Comparison of ENCODE assay signal across 8 cellular contexts in the genomic region with DNA sequence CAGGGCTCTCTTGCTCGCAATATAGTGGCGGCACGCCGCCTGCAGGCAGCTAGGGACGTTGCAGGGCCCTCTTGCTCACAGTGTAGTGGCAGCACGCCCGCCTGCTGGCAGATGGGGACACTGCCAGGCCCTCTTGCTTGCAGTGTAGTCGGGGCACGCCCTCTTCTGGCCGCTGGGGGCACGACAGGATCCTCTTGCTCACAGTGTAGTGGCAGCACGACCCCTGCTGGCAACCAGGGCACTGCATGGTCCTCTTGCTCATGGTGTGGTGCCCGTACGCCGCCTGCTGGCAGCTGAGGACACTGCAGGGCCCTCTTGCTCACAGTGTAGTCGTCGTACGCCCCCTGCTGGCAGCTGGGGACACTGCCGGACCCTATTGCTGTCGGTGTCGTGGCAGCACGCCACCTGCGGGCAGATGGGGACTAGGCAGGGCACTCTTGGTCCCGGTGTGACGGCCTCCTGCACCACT. TPM values are rescaled to one million over a fixed set of nuclear protein-coding genes. Genes with fewer than 3 reads are reported as not detected.
DNase-seq lines count a peak whose midpoint lies in the region; ATAC-seq and TF ChIP-seq lines count a peak whose summit lies in the region.
"Not testable (repeated sequence)": the region's sequence is repeated elsewhere in the genome, so short reads cannot be mapped to it uniquely, and the experiment has no call there.

No MANE protein-coding gene starts in this region.

- H3K36me3 Mint-ChIP-seq in WTC11; activated naive CD4-positive, alpha-beta T cell treated with anti-CD3 and anti-CD28 coated beads, Interleukin-2, amount 10 ng/mL, durations not matched to agents 7 days and 5 days; progenitor cell of endocrine pancreas (ENCODE audit: insufficient read depth): not testable (repeated sequence)

- H3K27ac Mint-ChIP-seq in WTC11; activated naive CD4-positive, alpha-beta T cell treated with anti-CD3 and anti-CD28 coated beads, Interleukin-2, amount 10 ng/mL, durations not matched to agents 7 days and 5 days; progenitor cell of endocrine pancreas: not testable (repeated sequence)

- BruUV-seq in A673 (replicated peaks; lab: Mats Ljungman, UMichigan) = not testable (repeated sequence)

- POLR2A ChIA-PET in A673 (lab: Charles Lee; ENCODE audit: low non-redundant PET); WTC11 (lab: Charles Lee): not testable (repeated sequence)

- intact Hi-C loops in A673 (cut with micrococcal nuclease; ENCODE audit: unreplicated experiment); heart left ventricle (cut with DNase I): not testable (repeated sequence)

- TF ChIP-seq CTCF in A673 (conservative IDR thresholded peaks at IDR 0.05; ENCODE audit: low read depth, low read length) = 0 out of 2 replicates have a peak, but pooled peaks have one; percentile 20
- TF ChIP-seq CTCF in WTC11 (IDR thresholded peaks at IDR 0.05) = peak; percentile 40; the same call in 1 of the 2 replicates
- peak in 7 of 12 donors; percentile 9 to 42 (median 23) for TF ChIP-seq CTCF in heart left ventricle (IDR thresholded peaks at IDR 0.05)
- peak; percentile 10 for TF ChIP-seq CTCF in progenitor cell of endocrine pancreas (IDR thresholded peaks at IDR 0.05; ENCODE audit: unreplicated experiment)

- TF ChIP-seq POLR2A in heart left ventricle (IDR thresholded peaks at IDR 0.05) = not testable (repeated sequence)

- not testable (repeated sequence) for DNase-seq in A673 (ENCODE audit: low spot score); progenitor cell of endocrine pancreas (ENCODE audit: low spot score, unreplicated experiment)
- DNase-seq in WTC11 (ENCODE audit: low spot score) = peak; percentile 8
- peak; percentile 73 for DNase-seq in activated naive CD4-positive, alpha-beta T cell treated with anti-CD3 and anti-CD28 coated beads, Interleukin-2, amount 10 ng/mL, durations not matched to agents 7 days and 5 days
- peak; percentile 6 to 54 (median 29) for DNase-seq in heart left ventricle

- WGBS in heart left ventricle, 4 donors = 56 to 68% methylated on average over 10 of the region's 25 CpGs; no CpG with 5 or more reads in 2 of the 4 donors

- not testable (repeated sequence) for H3K27me3 ChIP-seq in A673 (replicated peaks; ENCODE audit: insufficient read depth, low read depth, low read length, poor library complexity); heart left ventricle

- CTCF ChIA-PET in A673 (lab: Charles Lee); WTC11 (lab: Charles Lee); activated naive CD4-positive, alpha-beta T cell treated with anti-CD3 and anti-CD28 coated beads, Interleukin-2, amount 10 ng/mL, durations not matched to agents 7 days and 5 days (lab: Charles Lee): not testable (repeated sequence)

- not testable (repeated sequence) for H3K27ac ChIP-seq in A673 (ENCODE audit: low read depth, low read length, poor library complexity, severe bottlenecking); heart left ventricle

- H3K4me1 Mint-ChIP-seq in WTC11; progenitor cell of endocrine pancreas (ENCODE audit: low read depth): not testable (repeated sequence)
- H3K4me1 Mint-ChIP-seq in activated naive CD4-positive, alpha-beta T cell treated with anti-CD3 and anti-CD28 coated beads, Interleukin-2, amount 10 ng/mL, durations not matched to agents 7 days and 5 days = peaks cover 13% of the 10 kb centered on the region

- ATAC-seq in GM19025 (IDR thresholded peaks at IDR 0.05; ENCODE audit: low read depth, unreplicated experiment) (peak; percentile 76), HG02610 (IDR thresholded peaks at IDR 0.05; ENCODE audit: unreplicated experiment) (peak; percentile 53), HG03432 (IDR thresholded peaks at IDR 0.05; ENCODE audit: unreplicated experiment) (peak; percentile 78), WTC11 (peak; percentile 70), heart left ventricle (peak; percentile 51 to 81 (median 80))

- H3K9me3 Mint-ChIP-seq in WTC11; activated naive CD4-positive, alpha-beta T cell treated with anti-CD3 and anti-CD28 coated beads, Interleukin-2, amount 10 ng/mL, durations not matched to agents 7 days and 5 days; progenitor cell of endocrine pancreas (ENCODE audit: low read depth): not testable (repeated sequence)

- not testable (repeated sequence) for H3K36me3 ChIP-seq in A673 (ENCODE audit: insufficient read depth, low read length, poor library complexity, severe bottlenecking); heart left ventricle

- H3K9me3 ChIP-seq in A673 (ENCODE audit: low read depth, low read length, poor library complexity, severe bottlenecking); heart left ventricle: not testable (repeated sequence)

- not testable (repeated sequence) for H3K27me3 Mint-ChIP-seq in WTC11 (ENCODE audit: low read depth); activated naive CD4-positive, alpha-beta T cell treated with anti-CD3 and anti-CD28 coated beads, Interleukin-2, amount 10 ng/mL, durations not matched to agents 7 days and 5 days; progenitor cell of endocrine pancreas

- H3K4me1 ChIP-seq in A673 (ENCODE audit: insufficient read depth, low read length, poor library complexity, severe bottlenecking); heart left ventricle: not testable (repeated sequence)

- not testable (repeated sequence) for H3K4me3 Mint-ChIP-seq in WTC11; activated naive CD4-positive, alpha-beta T cell treated with anti-CD3 and anti-CD28 coated beads, Interleukin-2, amount 10 ng/mL, durations not matched to agents 7 days and 5 days; progenitor cell of endocrine pancreas (ENCODE audit: low read depth)

- not testable (repeated sequence) for H3K4me3 ChIP-seq in A673 (ENCODE audit: low read depth, low read length, poor library complexity, severe bottlenecking); heart left ventricle

RNA-seq across cellular contexts. Expression of a gene that starts 3.0 kb away (rescaled TPM):
- total RNA-seq in A673 (2021) (not detected in 2 replicates), WTC11 (2021) (not detected in 3 replicates), heart left ventricle (not detected), progenitor cell of endocrine pancreas (not detected in 2 replicates)
- not detected for polyA plus RNA-seq in heart left ventricle

RNA-seq across cellular contexts. Expression of a gene that starts 17.3 kb away (rescaled TPM):
- total RNA-seq in A673 (2021) (22.2 and 26.2 TPM in 2 replicates), WTC11 (2021) (45.1 to 51.4 TPM (median 47.0 TPM) in 3 replicates), heart left ventricle (10 to 100 TPM; 16.4 to 32.2 (median 20.9) TPM), progenitor cell of endocrine pancreas (46.9 and 49.6 TPM in 2 replicates)
- polyA plus RNA-seq in heart left ventricle = 10 to 100 TPM; 12.9 to 28.0 TPM

RNA-seq across cellular contexts. Expression of a gene that starts 17.6 kb away (rescaled TPM):
- total RNA-seq in A673 (2021) (78.2 and 88.2 TPM in 2 replicates), WTC11 (2021) (67.8 to 69.5 TPM (median 68.3 TPM) in 3 replicates), heart left ventricle (10 to 100 TPM; 48.7 to 94.1 (median 74.3) TPM), progenitor cell of endocrine pancreas (83.7 and 88.0 TPM in 2 replicates)
- polyA plus RNA-seq in heart left ventricle = 10 to 100 TPM; 32.7 to 99.5 TPM

RNA-seq across cellular contexts. Expression of a gene that starts 46.3 kb away (rescaled TPM):
- 13.6 and 17.1 TPM in 2 replicates for total RNA-seq in A673 (2021)
- total RNA-seq in WTC11 (2021) = 19.2 to 21.0 TPM (median 20.5 TPM) in 3 replicates
- 10 to 100 TPM; 21.6 to 46.5 (median 27.8) TPM for total RNA-seq in heart left ventricle
- 10 to 100 TPM; 21.2 to 23.6 TPM for polyA plus RNA-seq in heart left ventricle
- 27.0 and 29.3 TPM in 2 replicates for total RNA-seq in progenitor cell of endocrine pancreas

RNA-seq across cellular contexts. Expression of a gene that starts 46.9 kb away (rescaled TPM):
- total RNA-seq in A673 (2021) = 195 and 199 TPM in 2 replicates
- total RNA-seq in WTC11 (2021) = 144 to 148 TPM (median 147 TPM) in 3 replicates
- total RNA-seq in heart left ventricle = 100 to 1,000 TPM in 2 of 9 donors, 10 to 100 TPM in 7; 75.1 to 110 (median 87.5) TPM
- 100 to 1,000 TPM; 119 to 140 TPM for polyA plus RNA-seq in heart left ventricle
- 100 and 103 TPM in 2 replicates for total RNA-seq in progenitor cell of endocrine pancreas
